Comparison of ENCODE assay signal across 8 cellular contexts in genomic region chr3:12557472-12558105, GRCh38. TPM values are rescaled to one million over a fixed set of nuclear protein-coding genes. Genes with fewer than 3 reads are reported as not detected.
DNase-seq lines count a peak whose midpoint lies in the region; ATAC-seq, FAIRE-seq and TF ChIP-seq lines count a peak whose summit lies in the region.

No MANE protein-coding gene starts in this region.

- H3K4me3 ChIP-seq in AG04449 (ENCODE audit: low read depth, low read length) (peak overlapping the region; percentile 93), right cardiac atrium (ENCODE audit: low read length) (peak overlapping the region; percentile 68), skeletal muscle tissue (ENCODE audit: low read length in 3 of 3) (peak overlapping the region; percentile 88 to 94 (median 88))

- peaks cover 8% of the 10 kb centered on the region for H3K4me1 ChIP-seq in right cardiac atrium (ENCODE audit: control insufficient read depth, insufficient read depth, low read length)
- H3K4me1 ChIP-seq in skeletal muscle tissue (ENCODE audit: control insufficient read depth in 3 of 3, insufficient read depth in 3 of 3, low read length in 3 of 3): peaks cover 33 to 52% (median 46%) of the 10 kb centered on the region in 3 donors

- H3K27me3 ChIP-seq in right cardiac atrium (ENCODE audit: control insufficient read depth, insufficient read depth) (no peaks in the 10 kb centered on the region), skeletal muscle tissue (ENCODE audit: control insufficient read depth in 3 of 3, insufficient read depth in 3 of 3, low read length in 3 of 3) (peaks cover 5 to 10% (median 8%) of the 10 kb centered on the region in 3 donors)

- peaks cover 62% of the 10 kb centered on the region for H3K4me1 Mint-ChIP-seq in activated CD4-positive, alpha-beta memory T cell treated with anti-CD3 and anti-CD28 coated beads for 36 hours (ENCODE audit: low read depth)

- H3K9me3 ChIP-seq in right cardiac atrium (ENCODE audit: control insufficient read depth, low read length) (no peaks in the 10 kb centered on the region), skeletal muscle tissue (ENCODE audit: control insufficient read depth in 3 of 3, low read length in 3 of 3) (no peaks in the 10 kb centered on the region)

- DNase-seq in AG04449 (ENCODE audit: low read depth, low spot score) (no peak), H54 (ENCODE audit: insufficient read length, low spot score) (no peak), right cardiac atrium (no peak), NCI-H345 (lab: John Stamatoyannopoulos, UW) (no peak)
- DNase-seq in activated CD4-positive, alpha-beta memory T cell treated with anti-CD3 and anti-CD28 coated beads for 36 hours: no peak
- DNase-seq in stimulated activated CD4-positive, alpha-beta T cell treated with anti-CD3 and anti-CD28 coated beads, Interleukin-15, amount 100 ng/mL, for 24 hours: no peak

- TF ChIP-seq POLR2A in H54 (IDR thresholded peaks at IDR 0.05; ENCODE audit: low read depth, low read length): no peak

- peaks cover 26% of the 10 kb centered on the region for H3K27me3 Mint-ChIP-seq in activated CD4-positive, alpha-beta memory T cell treated with anti-CD3 and anti-CD28 coated beads for 36 hours

- POLR2A ChIA-PET in AG04449 (lab: Yijun Ruan, JAX): interaction anchor here (1.4 kb wide), 1 partner anchor 41 kb away, joined by 3 read pairs; no protein-coding TSS in a partner anchor
- POLR2A ChIA-PET in activated CD4-positive, alpha-beta memory T cell treated with anti-CD3 and anti-CD28 coated beads for 36 hours (lab: Charles Lee): interaction anchor here (0.7 kb wide), 1 partner anchor 13 kb away, joined by 3 read pairs; no protein-coding TSS in a partner anchor

- H3K36me3 ChIP-seq in skeletal muscle tissue (ENCODE audit: control insufficient read depth in 3 of 3, insufficient read depth in 3 of 3, low read length in 3 of 3): no peaks in the 10 kb centered on the region

- ATAC-seq in right cardiac atrium (no peak), GM19324 (IDR thresholded peaks at IDR 0.05; ENCODE audit: low FRiP score, unreplicated experiment) (no peak)

- peak overlapping the region; percentile 78 for H3K4me3 Mint-ChIP-seq in activated CD4-positive, alpha-beta memory T cell treated with anti-CD3 and anti-CD28 coated beads for 36 hours

- CTCF ChIA-PET in AG04449 (lab: Yijun Ruan, JAX): interaction anchor here (1.1 to 4.5 kb wide), 5 partner anchors 12 to 162 kb away, joined by 3 to 15 read pairs (median 4); no protein-coding TSS in a partner anchor
- CTCF ChIA-PET in activated CD4-positive, alpha-beta memory T cell treated with anti-CD3 and anti-CD28 coated beads for 36 hours (lab: Charles Lee): interaction anchor here (0.7 kb wide), 1 partner anchor 162 kb away, joined by 3 read pairs; no protein-coding TSS in a partner anchor

- H3K27ac ChIP-seq in right cardiac atrium (ENCODE audit: low read length): peak overlapping the region; percentile 84
- peak overlapping the region; percentile 96 for H3K27ac ChIP-seq in skeletal muscle tissue (ENCODE audit: low read depth, low read length)

- no peaks in the 10 kb centered on the region for H3K9me3 Mint-ChIP-seq in activated CD4-positive, alpha-beta memory T cell treated with anti-CD3 and anti-CD28 coated beads for 36 hours

- peak; percentile 65 for FAIRE-seq in H54 (lab: Jason Lieb, UNC)

- intact Hi-C loops in activated CD4-positive, alpha-beta memory T cell treated with anti-CD3 and anti-CD28 coated beads for 36 hours (cut with micrococcal nuclease): loop anchor here (2.0 to 5.0 kb wide), 2 partner anchors 165 to 283 kb away; partner anchors contain the start of gene RPL32
- intact Hi-C loops in right cardiac atrium (cut with DNase I): no loop called here

- H3K9ac ChIP-seq in skeletal muscle tissue (ENCODE audit: low read depth in 1 of 3, low read length in 3 of 3): peak overlapping the region; percentile 89 to 96 (median 95)

- no peak for TF ChIP-seq CTCF in AG04449 (IDR thresholded peaks at IDR 0.05; ENCODE audit: insufficient read depth, low read length, missing control alignments)

- H3K27ac Mint-ChIP-seq in activated CD4-positive, alpha-beta memory T cell treated with anti-CD3 and anti-CD28 coated beads for 36 hours: peak overlapping the region; percentile 91

- WGBS in right cardiac atrium: 1% methylated on average over 18 of the region's 18 CpGs

- no peaks in the 10 kb centered on the region for H3K36me3 Mint-ChIP-seq in activated CD4-positive, alpha-beta memory T cell treated with anti-CD3 and anti-CD28 coated beads for 36 hours

RNA-seq across cellular contexts. Expression of gene MKRN2, which starts 0.7 kb away (rescaled TPM):
- 10 to 100 TPM; 28.5 to 30.1 TPM for total RNA-seq in activated CD4-positive, alpha-beta memory T cell treated with anti-CD3 and anti-CD28 coated beads for 36 hours
- 10 to 100 TPM; 30.5 to 36.3 (median 31.9) TPM for total RNA-seq in right cardiac atrium
- polyA plus RNA-seq in right cardiac atrium: 23.4 TPM
- 26.6 TPM for total RNA-seq in skeletal muscle tissue

RNA-seq across cellular contexts. Expression of gene MKRN2OS, which starts 12.3 kb away (rescaled TPM):
- total RNA-seq in activated CD4-positive, alpha-beta memory T cell treated with anti-CD3 and anti-CD28 coated beads for 36 hours: not detected
- not detected for total RNA-seq in right cardiac atrium
- polyA plus RNA-seq in right cardiac atrium: 0.23 TPM
- not detected for total RNA-seq in skeletal muscle tissue
